In the genomic region with DNA sequence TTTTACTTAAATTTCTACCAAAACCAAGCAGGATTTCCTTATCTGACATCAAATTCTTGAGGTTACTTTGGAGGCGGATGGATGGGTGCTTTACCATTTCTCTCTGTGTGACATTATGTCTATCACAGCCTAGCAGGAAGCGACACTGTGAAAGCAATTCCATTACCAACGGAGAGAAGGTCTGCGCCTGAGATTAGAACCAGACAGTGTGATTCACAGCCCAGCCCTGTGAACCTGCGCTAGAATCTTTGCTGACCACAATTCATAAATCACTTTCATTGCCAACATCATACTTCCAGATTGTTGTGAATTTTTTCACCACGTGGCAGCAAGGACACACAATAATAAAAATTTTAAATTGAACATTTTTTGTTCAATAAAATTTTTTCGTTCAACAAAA, we compare ENCODE assay signal across 1 cellular context.
TF ChIP-seq lines count a peak whose summit lies in the region.

No MANE protein-coding gene starts in this region.

TF ChIP-seq in K562, 482 proteins besides CTCF, POLR2A, EP300 and RAD21 (continued from another document and continues in another):
- TF ChIP-seq, protein P1, sequence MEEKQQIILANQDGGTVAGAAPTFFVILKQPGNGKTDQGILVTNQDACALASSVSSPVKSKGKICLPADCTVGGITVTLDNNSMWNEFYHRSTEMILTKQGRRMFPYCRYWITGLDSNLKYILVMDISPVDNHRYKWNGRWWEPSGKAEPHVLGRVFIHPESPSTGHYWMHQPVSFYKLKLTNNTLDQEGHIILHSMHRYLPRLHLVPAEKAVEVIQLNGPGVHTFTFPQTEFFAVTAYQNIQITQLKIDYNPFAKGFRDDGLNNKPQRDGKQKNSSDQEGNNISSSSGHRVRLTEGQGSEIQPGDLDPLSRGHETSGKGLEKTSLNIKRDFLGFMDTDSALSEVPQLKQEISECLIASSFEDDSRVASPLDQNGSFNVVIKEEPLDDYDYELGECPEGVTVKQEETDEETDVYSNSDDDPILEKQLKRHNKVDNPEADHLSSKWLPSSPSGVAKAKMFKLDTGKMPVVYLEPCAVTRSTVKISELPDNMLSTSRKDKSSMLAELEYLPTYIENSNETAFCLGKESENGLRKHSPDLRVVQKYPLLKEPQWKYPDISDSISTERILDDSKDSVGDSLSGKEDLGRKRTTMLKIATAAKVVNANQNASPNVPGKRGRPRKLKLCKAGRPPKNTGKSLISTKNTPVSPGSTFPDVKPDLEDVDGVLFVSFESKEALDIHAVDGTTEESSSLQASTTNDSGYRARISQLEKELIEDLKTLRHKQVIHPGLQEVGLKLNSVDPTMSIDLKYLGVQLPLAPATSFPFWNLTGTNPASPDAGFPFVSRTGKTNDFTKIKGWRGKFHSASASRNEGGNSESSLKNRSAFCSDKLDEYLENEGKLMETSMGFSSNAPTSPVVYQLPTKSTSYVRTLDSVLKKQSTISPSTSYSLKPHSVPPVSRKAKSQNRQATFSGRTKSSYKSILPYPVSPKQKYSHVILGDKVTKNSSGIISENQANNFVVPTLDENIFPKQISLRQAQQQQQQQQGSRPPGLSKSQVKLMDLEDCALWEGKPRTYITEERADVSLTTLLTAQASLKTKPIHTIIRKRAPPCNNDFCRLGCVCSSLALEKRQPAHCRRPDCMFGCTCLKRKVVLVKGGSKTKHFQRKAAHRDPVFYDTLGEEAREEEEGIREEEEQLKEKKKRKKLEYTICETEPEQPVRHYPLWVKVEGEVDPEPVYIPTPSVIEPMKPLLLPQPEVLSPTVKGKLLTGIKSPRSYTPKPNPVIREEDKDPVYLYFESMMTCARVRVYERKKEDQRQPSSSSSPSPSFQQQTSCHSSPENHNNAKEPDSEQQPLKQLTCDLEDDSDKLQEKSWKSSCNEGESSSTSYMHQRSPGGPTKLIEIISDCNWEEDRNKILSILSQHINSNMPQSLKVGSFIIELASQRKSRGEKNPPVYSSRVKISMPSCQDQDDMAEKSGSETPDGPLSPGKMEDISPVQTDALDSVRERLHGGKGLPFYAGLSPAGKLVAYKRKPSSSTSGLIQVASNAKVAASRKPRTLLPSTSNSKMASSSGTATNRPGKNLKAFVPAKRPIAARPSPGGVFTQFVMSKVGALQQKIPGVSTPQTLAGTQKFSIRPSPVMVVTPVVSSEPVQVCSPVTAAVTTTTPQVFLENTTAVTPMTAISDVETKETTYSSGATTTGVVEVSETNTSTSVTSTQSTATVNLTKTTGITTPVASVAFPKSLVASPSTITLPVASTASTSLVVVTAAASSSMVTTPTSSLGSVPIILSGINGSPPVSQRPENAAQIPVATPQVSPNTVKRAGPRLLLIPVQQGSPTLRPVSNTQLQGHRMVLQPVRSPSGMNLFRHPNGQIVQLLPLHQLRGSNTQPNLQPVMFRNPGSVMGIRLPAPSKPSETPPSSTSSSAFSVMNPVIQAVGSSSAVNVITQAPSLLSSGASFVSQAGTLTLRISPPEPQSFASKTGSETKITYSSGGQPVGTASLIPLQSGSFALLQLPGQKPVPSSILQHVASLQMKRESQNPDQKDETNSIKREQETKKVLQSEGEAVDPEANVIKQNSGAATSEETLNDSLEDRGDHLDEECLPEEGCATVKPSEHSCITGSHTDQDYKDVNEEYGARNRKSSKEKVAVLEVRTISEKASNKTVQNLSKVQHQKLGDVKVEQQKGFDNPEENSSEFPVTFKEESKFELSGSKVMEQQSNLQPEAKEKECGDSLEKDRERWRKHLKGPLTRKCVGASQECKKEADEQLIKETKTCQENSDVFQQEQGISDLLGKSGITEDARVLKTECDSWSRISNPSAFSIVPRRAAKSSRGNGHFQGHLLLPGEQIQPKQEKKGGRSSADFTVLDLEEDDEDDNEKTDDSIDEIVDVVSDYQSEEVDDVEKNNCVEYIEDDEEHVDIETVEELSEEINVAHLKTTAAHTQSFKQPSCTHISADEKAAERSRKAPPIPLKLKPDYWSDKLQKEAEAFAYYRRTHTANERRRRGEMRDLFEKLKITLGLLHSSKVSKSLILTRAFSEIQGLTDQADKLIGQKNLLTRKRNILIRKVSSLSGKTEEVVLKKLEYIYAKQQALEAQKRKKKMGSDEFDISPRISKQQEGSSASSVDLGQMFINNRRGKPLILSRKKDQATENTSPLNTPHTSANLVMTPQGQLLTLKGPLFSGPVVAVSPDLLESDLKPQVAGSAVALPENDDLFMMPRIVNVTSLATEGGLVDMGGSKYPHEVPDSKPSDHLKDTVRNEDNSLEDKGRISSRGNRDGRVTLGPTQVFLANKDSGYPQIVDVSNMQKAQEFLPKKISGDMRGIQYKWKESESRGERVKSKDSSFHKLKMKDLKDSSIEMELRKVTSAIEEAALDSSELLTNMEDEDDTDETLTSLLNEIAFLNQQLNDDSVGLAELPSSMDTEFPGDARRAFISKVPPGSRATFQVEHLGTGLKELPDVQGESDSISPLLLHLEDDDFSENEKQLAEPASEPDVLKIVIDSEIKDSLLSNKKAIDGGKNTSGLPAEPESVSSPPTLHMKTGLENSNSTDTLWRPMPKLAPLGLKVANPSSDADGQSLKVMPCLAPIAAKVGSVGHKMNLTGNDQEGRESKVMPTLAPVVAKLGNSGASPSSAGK (IDR thresholded peaks at IDR 0.05): peak; percentile 14; the same call in 1 of the 2 replicates
- TF ChIP-seq, protein P2, sequence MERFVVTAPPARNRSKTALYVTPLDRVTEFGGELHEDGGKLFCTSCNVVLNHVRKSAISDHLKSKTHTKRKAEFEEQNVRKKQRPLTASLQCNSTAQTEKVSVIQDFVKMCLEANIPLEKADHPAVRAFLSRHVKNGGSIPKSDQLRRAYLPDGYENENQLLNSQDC (CRISPR knock-in tag; IDR thresholded peaks at IDR 0.05): no peak
- TF ChIP-seq, protein P3, sequence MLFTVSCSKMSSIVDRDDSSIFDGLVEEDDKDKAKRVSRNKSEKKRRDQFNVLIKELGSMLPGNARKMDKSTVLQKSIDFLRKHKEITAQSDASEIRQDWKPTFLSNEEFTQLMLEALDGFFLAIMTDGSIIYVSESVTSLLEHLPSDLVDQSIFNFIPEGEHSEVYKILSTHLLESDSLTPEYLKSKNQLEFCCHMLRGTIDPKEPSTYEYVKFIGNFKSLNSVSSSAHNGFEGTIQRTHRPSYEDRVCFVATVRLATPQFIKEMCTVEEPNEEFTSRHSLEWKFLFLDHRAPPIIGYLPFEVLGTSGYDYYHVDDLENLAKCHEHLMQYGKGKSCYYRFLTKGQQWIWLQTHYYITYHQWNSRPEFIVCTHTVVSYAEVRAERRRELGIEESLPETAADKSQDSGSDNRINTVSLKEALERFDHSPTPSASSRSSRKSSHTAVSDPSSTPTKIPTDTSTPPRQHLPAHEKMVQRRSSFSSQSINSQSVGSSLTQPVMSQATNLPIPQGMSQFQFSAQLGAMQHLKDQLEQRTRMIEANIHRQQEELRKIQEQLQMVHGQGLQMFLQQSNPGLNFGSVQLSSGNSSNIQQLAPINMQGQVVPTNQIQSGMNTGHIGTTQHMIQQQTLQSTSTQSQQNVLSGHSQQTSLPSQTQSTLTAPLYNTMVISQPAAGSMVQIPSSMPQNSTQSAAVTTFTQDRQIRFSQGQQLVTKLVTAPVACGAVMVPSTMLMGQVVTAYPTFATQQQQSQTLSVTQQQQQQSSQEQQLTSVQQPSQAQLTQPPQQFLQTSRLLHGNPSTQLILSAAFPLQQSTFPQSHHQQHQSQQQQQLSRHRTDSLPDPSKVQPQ (CRISPR knock-in tag; IDR thresholded peaks at IDR 0.05; ENCODE audit: borderline replicate concordance): no peak
- TF ChIP-seq BCL6 (CRISPR knock-in tag; IDR thresholded peaks at IDR 0.05) (no peak), ZNF134 (CRISPR knock-in tag; conservative IDR thresholded peaks at IDR 0.05) (no peak), PPARD (CRISPR knock-in tag; IDR thresholded peaks at IDR 0.05) (no peak), KLF16 (IDR thresholded peaks at IDR 0.05) (peak; percentile 94), CREM (IDR thresholded peaks at IDR 0.05; ENCODE audit: low read depth) (peak; percentile 82), LARP7 (IDR thresholded peaks at IDR 0.05) (no peak), RBBP5 (IDR thresholded peaks at IDR 0.05; ENCODE audit: borderline replicate concordance, insufficient read depth, low read length, poor library complexity, severe bottlenecking) (no peak), ZNF79 (CRISPR knock-in tag; IDR thresholded peaks at IDR 0.05; ENCODE audit: low read depth) (no peak), SMARCB1 (IDR thresholded peaks at IDR 0.05; ENCODE audit: insufficient read length, low read depth) (no peak), ETS2 (tag; IDR thresholded peaks at IDR 0.05; ENCODE audit: borderline replicate concordance, poor library complexity, severe bottlenecking) (no peak), ZNF23 (CRISPR knock-in tag; IDR thresholded peaks at IDR 0.05) (no peak), POLR2AphosphoS5 (IDR thresholded peaks at IDR 0.05; ENCODE audit: control insufficient read depth, insufficient read depth, low read depth, low read length) (peak; percentile 89), ZNF444 (CRISPR knock-in tag; IDR thresholded peaks at IDR 0.05) (no peak), PHB (CRISPR knock-in tag; IDR thresholded peaks at IDR 0.05) (no peak), MAFG (tag; conservative IDR thresholded peaks at IDR 0.05) (no peak; the same call in 1 of the 2 replicates), ZNF764 (CRISPR knock-in tag; IDR thresholded peaks at IDR 0.05; ENCODE audit: low read depth) (no peak), TCF7L2 (IDR thresholded peaks at IDR 0.05; ENCODE audit: low read depth, low read length) (no peak), ZFP30 (CRISPR knock-in tag; IDR thresholded peaks at IDR 0.05; ENCODE audit: borderline replicate concordance) (no peak), SAP30 (IDR thresholded peaks at IDR 0.05; ENCODE audit: borderline replicate concordance, insufficient read depth, low read depth, low read length, poor library complexity, severe bottlenecking) (no peak), STAT5A (IDR thresholded peaks at IDR 0.05; ENCODE audit: borderline replicate concordance, low read length) (peak; percentile 94), THRAP3 (IDR thresholded peaks at IDR 0.05; ENCODE audit: borderline replicate concordance) (no peak), SRSF7 (optimal IDR thresholded peaks at IDR 0.05; ENCODE audit: low read depth, low read length) (no peak), ZNF143 (CRISPR knock-in tag; IDR thresholded peaks at IDR 0.05) (no peak), FOS (IDR thresholded peaks at IDR 0.05; ENCODE audit: extremely low read depth, insufficient read length) (peak; percentile 31), ZNF41 (CRISPR knock-in tag; conservative IDR thresholded peaks at IDR 0.05) (no peak), ZNF778 (CRISPR knock-in tag; IDR thresholded peaks at IDR 0.05) (no peak), FOXA3 (CRISPR knock-in tag; conservative IDR thresholded peaks at IDR 0.05 in 1 of 2, IDR thresholded peaks at IDR 0.05 in 1 of 2) (0 out of 4 replicates have a peak, but pooled peaks of 1 of the 2 experiments have one; percentile 7)
- TF ChIP-seq, protein P4, sequence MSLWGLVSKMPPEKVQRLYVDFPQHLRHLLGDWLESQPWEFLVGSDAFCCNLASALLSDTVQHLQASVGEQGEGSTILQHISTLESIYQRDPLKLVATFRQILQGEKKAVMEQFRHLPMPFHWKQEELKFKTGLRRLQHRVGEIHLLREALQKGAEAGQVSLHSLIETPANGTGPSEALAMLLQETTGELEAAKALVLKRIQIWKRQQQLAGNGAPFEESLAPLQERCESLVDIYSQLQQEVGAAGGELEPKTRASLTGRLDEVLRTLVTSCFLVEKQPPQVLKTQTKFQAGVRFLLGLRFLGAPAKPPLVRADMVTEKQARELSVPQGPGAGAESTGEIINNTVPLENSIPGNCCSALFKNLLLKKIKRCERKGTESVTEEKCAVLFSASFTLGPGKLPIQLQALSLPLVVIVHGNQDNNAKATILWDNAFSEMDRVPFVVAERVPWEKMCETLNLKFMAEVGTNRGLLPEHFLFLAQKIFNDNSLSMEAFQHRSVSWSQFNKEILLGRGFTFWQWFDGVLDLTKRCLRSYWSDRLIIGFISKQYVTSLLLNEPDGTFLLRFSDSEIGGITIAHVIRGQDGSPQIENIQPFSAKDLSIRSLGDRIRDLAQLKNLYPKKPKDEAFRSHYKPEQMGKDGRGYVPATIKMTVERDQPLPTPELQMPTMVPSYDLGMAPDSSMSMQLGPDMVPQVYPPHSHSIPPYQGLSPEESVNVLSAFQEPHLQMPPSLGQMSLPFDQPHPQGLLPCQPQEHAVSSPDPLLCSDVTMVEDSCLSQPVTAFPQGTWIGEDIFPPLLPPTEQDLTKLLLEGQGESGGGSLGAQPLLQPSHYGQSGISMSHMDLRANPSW (CRISPR knock-in tag; IDR thresholded peaks at IDR 0.05): no peak
- TF ChIP-seq, protein P5, sequence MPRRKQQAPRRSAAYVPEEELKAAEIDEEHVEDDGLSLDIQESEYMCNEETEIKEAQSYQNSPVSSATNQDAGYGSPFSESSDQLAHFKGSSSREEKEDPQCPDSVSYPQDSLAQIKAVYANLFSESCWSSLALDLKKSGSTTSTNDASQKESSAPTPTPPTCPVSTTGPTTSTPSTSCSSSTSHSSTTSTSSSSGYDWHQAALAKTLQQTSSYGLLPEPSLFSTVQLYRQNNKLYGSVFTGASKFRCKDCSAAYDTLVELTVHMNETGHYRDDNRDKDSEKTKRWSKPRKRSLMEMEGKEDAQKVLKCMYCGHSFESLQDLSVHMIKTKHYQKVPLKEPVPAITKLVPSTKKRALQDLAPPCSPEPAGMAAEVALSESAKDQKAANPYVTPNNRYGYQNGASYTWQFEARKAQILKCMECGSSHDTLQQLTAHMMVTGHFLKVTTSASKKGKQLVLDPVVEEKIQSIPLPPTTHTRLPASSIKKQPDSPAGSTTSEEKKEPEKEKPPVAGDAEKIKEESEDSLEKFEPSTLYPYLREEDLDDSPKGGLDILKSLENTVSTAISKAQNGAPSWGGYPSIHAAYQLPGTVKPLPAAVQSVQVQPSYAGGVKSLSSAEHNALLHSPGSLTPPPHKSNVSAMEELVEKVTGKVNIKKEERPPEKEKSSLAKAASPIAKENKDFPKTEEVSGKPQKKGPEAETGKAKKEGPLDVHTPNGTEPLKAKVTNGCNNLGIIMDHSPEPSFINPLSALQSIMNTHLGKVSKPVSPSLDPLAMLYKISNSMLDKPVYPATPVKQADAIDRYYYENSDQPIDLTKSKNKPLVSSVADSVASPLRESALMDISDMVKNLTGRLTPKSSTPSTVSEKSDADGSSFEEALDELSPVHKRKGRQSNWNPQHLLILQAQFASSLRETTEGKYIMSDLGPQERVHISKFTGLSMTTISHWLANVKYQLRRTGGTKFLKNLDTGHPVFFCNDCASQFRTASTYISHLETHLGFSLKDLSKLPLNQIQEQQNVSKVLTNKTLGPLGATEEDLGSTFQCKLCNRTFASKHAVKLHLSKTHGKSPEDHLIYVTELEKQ (CRISPR knock-in tag; IDR thresholded peaks at IDR 0.05): no peak
- TF ChIP-seq, protein P6, sequence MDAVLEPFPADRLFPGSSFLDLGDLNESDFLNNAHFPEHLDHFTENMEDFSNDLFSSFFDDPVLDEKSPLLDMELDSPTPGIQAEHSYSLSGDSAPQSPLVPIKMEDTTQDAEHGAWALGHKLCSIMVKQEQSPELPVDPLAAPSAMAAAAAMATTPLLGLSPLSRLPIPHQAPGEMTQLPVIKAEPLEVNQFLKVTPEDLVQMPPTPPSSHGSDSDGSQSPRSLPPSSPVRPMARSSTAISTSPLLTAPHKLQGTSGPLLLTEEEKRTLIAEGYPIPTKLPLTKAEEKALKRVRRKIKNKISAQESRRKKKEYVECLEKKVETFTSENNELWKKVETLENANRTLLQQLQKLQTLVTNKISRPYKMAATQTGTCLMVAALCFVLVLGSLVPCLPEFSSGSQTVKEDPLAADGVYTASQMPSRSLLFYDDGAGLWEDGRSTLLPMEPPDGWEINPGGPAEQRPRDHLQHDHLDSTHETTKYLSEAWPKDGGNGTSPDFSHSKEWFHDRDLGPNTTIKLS (IDR thresholded peaks at IDR 0.05; ENCODE audit: borderline replicate concordance, low read depth): peak; percentile 56; the same call in 1 of the 2 replicates
- TF ChIP-seq, protein P7, sequence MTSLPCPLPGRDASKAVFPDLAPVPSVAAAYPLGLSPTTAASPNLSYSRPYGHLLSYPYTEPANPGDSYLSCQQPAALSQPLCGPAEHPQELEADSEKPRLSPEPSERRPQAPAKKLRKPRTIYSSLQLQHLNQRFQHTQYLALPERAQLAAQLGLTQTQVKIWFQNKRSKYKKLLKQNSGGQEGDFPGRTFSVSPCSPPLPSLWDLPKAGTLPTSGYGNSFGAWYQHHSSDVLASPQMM (CRISPR knock-in tag; IDR thresholded peaks at IDR 0.05): no peak
